In genomic region chr17:30829022-30829421, GRCh38 we compare ENCODE assay signal across 23 cellular contexts.
"Had no signal": no experiment of that assay in that cellular context is flagged by ENCODE, and none has a peak within 500 bp of the region (broad histone marks: within the 10 kb centered on the region; RNA-seq: fewer than 3 reads in every experiment).

No MANE protein-coding gene starts in this region.

- H3K27me3 ChIP-seq: gastroesophageal sphincter, stomach, thyroid gland had no signal

- H3K4me3 ChIP-seq: coronary artery, gastroesophageal sphincter, stomach, thyroid gland had no signal

- H3K27ac Mint-ChIP-seq: activated naive CD8-positive, alpha-beta T cell; mesothelial cell of epicardium; stimulated activated naive B cell treated with anti-CD40 and anti-IgM and Interleukin-4, amounts not matched to agents 10 μg/mL and 1 μg/mL and 100 μg/mL, for 72 hours had no signal

- H3K4me3 Mint-ChIP-seq: mesothelial cell of epicardium had no signal

- H3K9me3 Mint-ChIP-seq: mesothelial cell of epicardium; naive B cell; stimulated activated naive B cell treated with anti-CD40 and anti-IgM and Interleukin-4, amounts not matched to agents 10 μg/mL and 1 μg/mL and 100 μg/mL, for 72 hours had no signal

- DNase-seq: activated CD4-positive, alpha-beta T cell treated with anti-CD3 and anti-CD28 coated beads for 48 hours; activated CD4-positive, alpha-beta T cell treated with anti-CD3 and anti-CD28 coated beads, Interleukin-2, amount 50 U/mL, for 48 hours; activated CD8-positive, alpha-beta memory T cell treated with anti-CD3 and anti-CD28 coated beads for 24 hours; anterior cingulate cortex; hippocampal formation; kidney; left colon; mammary epithelial cell; naive B cell; right cardiac atrium; stimulated activated CD4-positive, alpha-beta T cell treated with anti-CD3 and anti-CD28 coated beads, Interleukin-15, amount 100 ng/mL, for 24 hours; stimulated activated CD4-positive, alpha-beta T cell treated with anti-CD3 and anti-CD28 coated beads, Interleukin-2, amount 100 ng/mL, for 24 hours; stimulated activated naive B cell treated with anti-CD40 and anti-IgM and Interleukin-4, amounts not matched to agents 10 μg/mL and 1 μg/mL and 100 μg/mL, for 72 hours; stomach; T-helper 1 cell; T1000; thyroid gland; WERI-Rb-1 had no signal

- H3K36me3 Mint-ChIP-seq: activated naive CD8-positive, alpha-beta T cell; mesothelial cell of epicardium; naive B cell had no signal

- H3K9me3 ChIP-seq: gastroesophageal sphincter, stomach, thyroid gland had no signal

- ATAC-seq: activated CD4-positive, CD25-positive, alpha-beta regulatory T cell treated with anti-CD3 and anti-CD28 coated beads, Interleukin-2, amount 50 U/mL, for 24 hours; gastroesophageal sphincter; left colon; right cardiac atrium; stimulated activated naive B cell treated with anti-CD40 and anti-IgM and Interleukin-4, amounts not matched to agents 10 μg/mL and 1 μg/mL and 100 μg/mL, for 72 hours had no signal

- H3K36me3 ChIP-seq: gastroesophageal sphincter, stomach, thyroid gland had no signal

- H3K27ac ChIP-seq: coronary artery, gastroesophageal sphincter, stomach, thyroid gland, WERI-Rb-1 had no signal

- H3K27me3 Mint-ChIP-seq: activated naive CD8-positive, alpha-beta T cell; naive B cell; stimulated activated naive B cell treated with anti-CD40 and anti-IgM and Interleukin-4, amounts not matched to agents 10 μg/mL and 1 μg/mL and 100 μg/mL, for 72 hours had no signal
